8 cellular contexts compared by ENCODE assay signal in the genomic region with DNA sequence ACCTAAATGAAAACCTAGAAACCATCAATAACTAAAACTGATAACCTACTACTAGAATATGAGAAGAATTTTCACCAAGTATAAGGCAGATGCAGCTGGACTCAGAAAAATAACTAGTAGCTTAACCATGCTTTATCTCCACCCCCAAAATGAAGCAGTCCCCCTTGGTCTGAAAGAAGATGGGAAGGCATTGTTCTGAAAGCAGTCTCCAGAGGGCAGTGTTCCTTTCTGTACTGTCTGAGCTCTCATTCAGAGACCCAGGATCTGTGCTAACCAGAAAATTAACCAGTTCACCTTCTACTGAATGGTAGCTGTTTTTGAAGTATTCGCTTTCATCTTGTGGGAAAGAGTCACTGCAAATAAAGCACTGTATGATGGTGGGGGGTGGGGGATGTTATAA.
DNase-seq lines count a peak whose midpoint lies in the region; ATAC-seq and TF ChIP-seq lines count a peak whose summit lies in the region.

No MANE protein-coding gene starts in this region.

- no peak overlapping the region for H3K4me3 ChIP-seq in retinal pigment epithelial cell (ENCODE audit: low read length)

- no peak for TF ChIP-seq POLR2A in erythroblast (IDR thresholded peaks at IDR 0.05; ENCODE audit: low read length)

- TF ChIP-seq CTCF in AG09319 (IDR thresholded peaks at IDR 0.05; ENCODE audit: low read depth, low read length) (peak; percentile 55), retinal pigment epithelial cell (conservative IDR thresholded peaks at IDR 0.05; ENCODE audit: low read depth, low read length) (peak; percentile 78)

- no peak for DNase-seq in AG09319 (ENCODE audit: extremely low read depth, low read depth)
- DNase-seq in NCI-H82 treated with DMSO at 0.1 percent for 48 hours (lab: John Stamatoyannopoulos, UW; ENCODE audit: unreplicated experiment), result peak; percentile 39
- DNase-seq in erythroblast (lab: John Stamatoyannopoulos, UW), result peak; percentile 14 to 15
- no peak for DNase-seq in retinal pigment epithelial cell (ENCODE audit: low read depth)
- DNase-seq in GM19238 (ENCODE audit: insufficient read length, low spot score), result no peak

- ATAC-seq in GM18867 (IDR thresholded peaks at IDR 0.05; ENCODE audit: unreplicated experiment), result peak; percentile 68
- no peak for ATAC-seq in GM18520 (IDR thresholded peaks at IDR 0.05; ENCODE audit: unreplicated experiment)
- no peak for ATAC-seq in GM19328 (IDR thresholded peaks at IDR 0.05; ENCODE audit: unreplicated experiment)

Comparison
In these comparisons a context has a peak if more than half of its experiments do, and no peak if none do; other contexts are left out.
1. DNase-seq: peak in NCI-H82 treated with DMSO at 0.1 percent for 48 hours (single experiment) and erythroblast (2 of 2); none in AG09319 (single experiment), retinal pigment epithelial cell (single experiment) and GM19238 (single experiment).